ENCODE assay signal across 8 cellular contexts in the genomic region with DNA sequence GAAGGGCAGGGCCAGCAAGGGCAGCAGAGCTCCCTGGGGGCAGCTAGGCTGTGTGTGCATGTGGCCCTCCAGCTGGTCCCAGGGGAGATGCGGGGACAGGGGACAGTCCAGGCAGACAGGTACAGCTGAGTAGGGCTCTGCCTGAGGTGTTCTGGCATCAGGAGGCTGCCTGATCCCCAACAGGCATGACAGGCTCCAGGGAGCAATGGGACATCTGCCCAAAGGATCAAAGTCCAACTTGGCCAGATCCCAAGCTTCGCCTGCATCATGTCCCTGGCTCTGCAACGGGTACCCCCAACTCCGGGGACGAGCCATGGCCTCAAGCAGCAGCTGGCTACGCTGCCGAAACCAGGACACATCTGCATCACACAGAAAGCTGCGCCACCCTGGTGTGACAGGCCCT. TPM values are rescaled to one million over a fixed set of nuclear protein-coding genes. Genes with fewer than 3 reads are reported as not detected.
DNase-seq lines count a peak whose midpoint lies in the region; ATAC-seq and TF ChIP-seq lines count a peak whose summit lies in the region.

No MANE protein-coding gene starts in this region.

- H3K27me3 ChIP-seq in CD4-positive, alpha-beta T cell (ENCODE audit: control insufficient read depth, insufficient read depth, low read length), result no peaks in the 10 kb centered on the region
- H3K27me3 ChIP-seq in dorsolateral prefrontal cortex, result no peaks in the 10 kb centered on the region

- no peak for ATAC-seq in CD4-positive, alpha-beta T cell (ENCODE audit: poor library complexity)
- ATAC-seq in HG03095 (IDR thresholded peaks at IDR 0.05; ENCODE audit: unreplicated experiment), result no peak
- ATAC-seq in GM18498 (IDR thresholded peaks at IDR 0.05; ENCODE audit: unreplicated experiment), result no peak
- no peak for ATAC-seq in GM18861 (IDR thresholded peaks at IDR 0.05; ENCODE audit: unreplicated experiment)

- H3K4me3 Mint-ChIP-seq in CD4-positive, alpha-beta T cell, result peak overlapping the region; percentile 87
- H3K4me3 Mint-ChIP-seq in IgD-negative memory B cell (peak overlapping the region in 2 of 4 donors; percentile 87 to 91), progenitor cell of endocrine pancreas (ENCODE audit: low read depth) (no peak overlapping the region)

- CTCF ChIA-PET in CD4-positive, alpha-beta T cell (lab: Charles Lee), result interaction anchor here (0.7 kb wide), 1 partner anchor 33 kb away, joined by 3 read pairs; no protein-coding TSS in a partner anchor

- peak overlapping the region; percentile 94 for H3K27ac Mint-ChIP-seq in CD4-positive, alpha-beta T cell
- H3K27ac Mint-ChIP-seq in IgD-negative memory B cell (peak overlapping the region; percentile 64 to 97 (median 88)), progenitor cell of endocrine pancreas (peak overlapping the region; percentile 98)

- peaks cover 50% of the 10 kb centered on the region for H3K36me3 Mint-ChIP-seq in CD4-positive, alpha-beta T cell (ENCODE audit: low read depth)
- H3K36me3 Mint-ChIP-seq in IgD-negative memory B cell (no peaks in the 10 kb centered on the region), progenitor cell of endocrine pancreas (ENCODE audit: insufficient read depth) (peaks cover 10% of the 10 kb centered on the region)

- POLR2A ChIA-PET in CD4-positive, alpha-beta T cell (lab: Charles Lee), result interaction anchor here (0.9 to 3.6 kb wide), 5 partner anchors 10 to 32 kb away, joined by 3 to 26 read pairs (median 9); a partner anchor contains a TSS

- no peak for DNase-seq in CD4-positive, alpha-beta T cell
- DNase-seq in dorsolateral prefrontal cortex (peak in 1 of 10 donors; percentile 29), progenitor cell of endocrine pancreas (ENCODE audit: low spot score, unreplicated experiment) (no peak), HCEC 1CT (no peak)

- no peaks in the 10 kb centered on the region for H3K9me3 ChIP-seq in CD4-positive, alpha-beta T cell (ENCODE audit: control insufficient read depth, low read length)

- intact Hi-C loops in CD4-positive, alpha-beta T cell (cut with DNase I, micrococcal nuclease), result loop anchor here in 1 of 2 experiments (10.0 kb wide), 1 partner anchor 186 kb away; no protein-coding TSS in a partner anchor
- intact Hi-C loops in dorsolateral prefrontal cortex (cut with DNase I), result loop anchor here in 1 of 2 donors (5.0 kb wide), 1 partner anchor 139 kb away; a partner anchor contains a TSS

- H3K27me3 Mint-ChIP-seq in CD4-positive, alpha-beta T cell, result no peaks in the 10 kb centered on the region
- H3K27me3 Mint-ChIP-seq in IgD-negative memory B cell (peaks cover 2% of the 10 kb centered on the region), progenitor cell of endocrine pancreas (no peaks in the 10 kb centered on the region)

- peak overlapping the region in 31 of 59 donors; percentile 1 to 79 (median 35) for H3K4me3 ChIP-seq in dorsolateral prefrontal cortex

- H3K9me3 Mint-ChIP-seq in CD4-positive, alpha-beta T cell, result no peaks in the 10 kb centered on the region
- H3K9me3 Mint-ChIP-seq in IgD-negative memory B cell (no peaks in the 10 kb centered on the region), progenitor cell of endocrine pancreas (ENCODE audit: low read depth) (no peaks in the 10 kb centered on the region)

- H3K27ac ChIP-seq in CD4-positive, alpha-beta T cell (ENCODE audit: low read depth, low read length), result peak overlapping the region; percentile 94
- peak overlapping the region in 58 of 59 donors; percentile 79 to 100 (median 100) for H3K27ac ChIP-seq in dorsolateral prefrontal cortex

- TF ChIP-seq CTCF in CD4-positive, alpha-beta T cell (IDR thresholded peaks at IDR 0.05), result no peak
- TF ChIP-seq CTCF in dorsolateral prefrontal cortex (IDR thresholded peaks at IDR 0.05 in 54 of 56, conservative IDR thresholded peaks at IDR 0.05 in 2 of 56; ENCODE audit: low read depth in 1 of 56, partially characterized antibody in 56 of 56) (no peak), progenitor cell of endocrine pancreas (IDR thresholded peaks at IDR 0.05; ENCODE audit: unreplicated experiment) (no peak)

- H3K4me1 Mint-ChIP-seq in CD4-positive, alpha-beta T cell (ENCODE audit: low read depth), result peaks cover 57% of the 10 kb centered on the region
- peaks cover 22 to 40% (median 32%) of the 10 kb centered on the region in 3 donors for H3K4me1 Mint-ChIP-seq in IgD-negative memory B cell
- peaks cover 23% of the 10 kb centered on the region for H3K4me1 Mint-ChIP-seq in progenitor cell of endocrine pancreas (ENCODE audit: low read depth)

RNA-seq across cellular contexts. Expression of a gene that starts 21.8 kb away (rescaled TPM):
- total RNA-seq in CD4-positive, alpha-beta T cell, result 10 to 100 TPM in 1 of 2 experiments, 1 to 10 TPM in 1; 8.8 to 10.3 TPM
- 13.9 TPM for polyA plus RNA-seq in IgD-negative memory B cell
- total RNA-seq in dorsolateral prefrontal cortex, result 10 to 100 TPM in 5 of 120 experiments, 1 to 10 TPM in 115; 3.5 to 10.4 (median 6.0) TPM
- total RNA-seq in progenitor cell of endocrine pancreas, result 13.8 and 15.2 TPM in 2 replicates

RNA-seq across cellular contexts. Expression of a gene that starts 28.3 kb away (rescaled TPM):
- 100 to 1,000 TPM; 289 to 297 TPM for total RNA-seq in CD4-positive, alpha-beta T cell
- 701 TPM for polyA plus RNA-seq in IgD-negative memory B cell
- 100 to 1,000 TPM; 127 to 251 (median 193) TPM for total RNA-seq in dorsolateral prefrontal cortex
- total RNA-seq in progenitor cell of endocrine pancreas, result 236 and 253 TPM in 2 replicates

RNA-seq across cellular contexts. Expression of a gene that starts 28.4 kb away (rescaled TPM):
- 1 to 10 TPM; 5.5 to 5.8 TPM for total RNA-seq in CD4-positive, alpha-beta T cell
- 13.4 TPM for polyA plus RNA-seq in IgD-negative memory B cell
- 10 to 100 TPM in 60 of 120 experiments, 1 to 10 TPM in 60; 5.5 to 17.7 (median 10.0) TPM for total RNA-seq in dorsolateral prefrontal cortex
- total RNA-seq in progenitor cell of endocrine pancreas, result 11.4 and 13.2 TPM in 2 replicates

RNA-seq across cellular contexts. Expression of a gene that starts 35.6 kb away (rescaled TPM):
- 100 to 1,000 TPM; 102 to 109 TPM for total RNA-seq in CD4-positive, alpha-beta T cell
- polyA plus RNA-seq in IgD-negative memory B cell, result 307 TPM
- total RNA-seq in dorsolateral prefrontal cortex (100 to 1,000 TPM in 56 of 120 experiments, 10 to 100 TPM in 64; 71.6 to 162 (median 99.2) TPM), progenitor cell of endocrine pancreas (157 and 162 TPM in 2 replicates)

RNA-seq across cellular contexts. Expression of a gene that starts 38.4 kb away (rescaled TPM):
- total RNA-seq in CD4-positive, alpha-beta T cell, result 1 to 10 TPM; 1.1 to 2.0 TPM
- polyA plus RNA-seq in IgD-negative memory B cell, result not detected
- total RNA-seq in dorsolateral prefrontal cortex, result 100 to 1,000 TPM in 116 of 120 experiments, 10 to 100 TPM in 4; 88.5 to 492 (median 177) TPM
- total RNA-seq in progenitor cell of endocrine pancreas, result 535 and 543 TPM in 2 replicates
